Comparison of ENCODE assay signal across 8 cellular contexts in genomic region chr6:17706580-17707370, GRCh38. TPM values are rescaled to one million over a fixed set of nuclear protein-coding genes. Genes with fewer than 3 reads are reported as not detected.
A peak's percentile ranks its signal among the peaks of the same experiment; 100 is the strongest.
DNase-seq lines count a peak whose midpoint lies in the region; ATAC-seq and TF ChIP-seq lines count a peak whose summit lies in the region.

Gene NUP153 (minus strand): TSS chr6:17706925. CDS start chr6:17706387, 538 bp downstream.

- H3K9me3 ChIP-seq in breast epithelium (no peaks in the 10 kb centered on the region), iPS-18c (ENCODE audit: control insufficient read depth, insufficient read depth, low read length) (no peaks in the 10 kb centered on the region), skeletal muscle tissue (ENCODE audit: control insufficient read depth in 3 of 3, low read length in 3 of 3) (no peaks in the 10 kb centered on the region)

- TF ChIP-seq CTCF in VCaP (conservative IDR thresholded peaks at IDR 0.05) (no peak), breast epithelium (IDR thresholded peaks at IDR 0.05) (no peak)

- H3K4me3 ChIP-seq in ACC112 (ENCODE audit: low read depth, low read length) (peak within 1 kb of the TSS; percentile 97), breast epithelium (peak within 1 kb of the TSS; percentile 88 to 96 (median 89)), iPS-18c (ENCODE audit: insufficient read depth, low read depth, low read length) (peak within 1 kb of the TSS; percentile 91), skeletal muscle tissue (ENCODE audit: low read length in 3 of 3) (peak within 1 kb of the TSS; percentile 61 to 89 (median 88))

- H2AFZ ChIP-seq in ACC112 (ENCODE audit: low read length, unreplicated experiment) = peak within 1 kb of the TSS; percentile 75

- peaks cover 47% of the 10 kb centered on the region for H3K79me2 ChIP-seq in ACC112 (ENCODE audit: control insufficient read depth, insufficient read depth, low read length, unreplicated experiment)

- H3K27me3 ChIP-seq in ACC112 (ENCODE audit: insufficient read depth, low read length) = no peaks in the 10 kb centered on the region
- H3K27me3 ChIP-seq in breast epithelium = no peaks in the 10 kb centered on the region
- H3K27me3 ChIP-seq in skeletal muscle tissue (ENCODE audit: control insufficient read depth in 3 of 3, insufficient read depth in 3 of 3, low read length in 3 of 3) = no peaks in the 10 kb centered on the region

- peaks cover 39% of the 10 kb centered on the region for H3K4me1 ChIP-seq in ACC112 (ENCODE audit: control insufficient read depth, insufficient read depth, low read length, unreplicated experiment)
- H3K4me1 ChIP-seq in breast epithelium = no peaks in the 10 kb centered on the region
- H3K4me1 ChIP-seq in skeletal muscle tissue (ENCODE audit: control insufficient read depth in 3 of 3, insufficient read depth in 3 of 3, low read length in 3 of 3) = peaks cover 14 to 18% (median 16%) of the 10 kb centered on the region in 3 donors

- no peaks in the 10 kb centered on the region for H3K36me3 ChIP-seq in ACC112 (ENCODE audit: insufficient read depth, low read length)
- no peaks in the 10 kb centered on the region for H3K36me3 ChIP-seq in breast epithelium
- H3K36me3 ChIP-seq in skeletal muscle tissue (ENCODE audit: control insufficient read depth in 3 of 3, insufficient read depth in 3 of 3, low read length in 3 of 3) = no peaks in the 10 kb centered on the region

- H3K9ac ChIP-seq in skeletal muscle tissue (ENCODE audit: low read depth in 1 of 3, low read length in 3 of 3) = peak within 1 kb of the TSS; percentile 84 to 99 (median 96)

- ATAC-seq in GM18870 (IDR thresholded peaks at IDR 0.05; ENCODE audit: unreplicated experiment) (peak; percentile 56), HG03135 (IDR thresholded peaks at IDR 0.05; ENCODE audit: unreplicated experiment) (peak; percentile 55)

- peak; percentile 86 for TF ChIP-seq POLR2A in breast epithelium (IDR thresholded peaks at IDR 0.05)

- intact Hi-C loops in breast epithelium (cut with DNase I; ENCODE audit: low total_unique reads) = no loop called here

- H3K27ac ChIP-seq in ACC112 (ENCODE audit: low read depth, low read length) (peak within 1 kb of the TSS; percentile 97), VCaP (peak within 1 kb of the TSS; percentile 76), breast epithelium (peak within 1 kb of the TSS; percentile 98 to 100), skeletal muscle tissue (ENCODE audit: low read depth, low read length) (peak within 1 kb of the TSS; percentile 100)

- DNase-seq in NCI-H2196 treated with DMSO at 0.1 percent for 48 hours (lab: John Stamatoyannopoulos, UW; ENCODE audit: unreplicated experiment) (peak; percentile 89), breast epithelium (ENCODE audit: low spot score in 2 of 2) (peak; percentile 98)

RNA-seq across cellular contexts. Expression of gene NUP153, which starts in this region (rescaled TPM):
- total RNA-seq in breast epithelium (10 to 100 TPM; 34.1 to 61.2 (median 38.3) TPM), skeletal muscle tissue (30.8 TPM)

Comparison
In these comparisons a context has a peak if more than half of its experiments do, and no peak if none do; other contexts are left out.
1. Peak in every context shown above with its lines: DNase-seq, ATAC-seq, H3K4me3 ChIP-seq and H3K27ac ChIP-seq.